In the genomic region with DNA sequence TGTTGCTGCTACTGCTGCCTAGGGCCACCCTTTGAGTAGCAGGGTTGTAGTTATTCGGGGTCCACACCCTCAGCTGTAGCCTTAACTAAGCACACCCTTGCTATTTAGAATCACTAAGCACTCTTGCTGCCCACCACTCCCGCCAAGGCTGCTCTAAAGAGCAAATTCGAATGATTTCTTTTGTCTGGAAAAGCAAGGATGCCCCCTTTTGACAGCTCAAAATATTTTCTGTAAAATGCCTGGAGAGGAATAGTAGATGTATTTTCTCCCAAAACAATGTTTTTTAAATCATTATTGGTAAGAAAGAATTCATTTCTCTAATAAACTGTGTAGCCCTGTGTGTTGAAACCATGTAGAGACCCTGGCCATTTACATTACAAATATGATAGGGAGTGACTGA, we compare ENCODE assay signal across 19 cellular contexts.
DNase-seq lines count a peak whose midpoint lies in the region; ATAC-seq and TF ChIP-seq lines count a peak whose summit lies in the region.
"Had no signal": no experiment of that assay in that cellular context is flagged by ENCODE, and none has a peak within 500 bp of the region (broad histone marks: within the 10 kb centered on the region; RNA-seq: fewer than 3 reads in every experiment).

No MANE protein-coding gene starts in this region.

- intact Hi-C loops in OCI-LY7 (cut with micrococcal nuclease; ENCODE audit: unreplicated experiment) = no loop called here
- intact Hi-C loops in esophagus muscularis mucosa (cut with DNase I) = no loop called here

- CTCF ChIA-PET in OCI-LY7 (lab: Charles Lee; ENCODE audit: unreplicated experiment) = interaction anchor here (0.6 to 1.9 kb wide), 3 partner anchors 10 to 116 kb away, joined by 4 to 5 read pairs (median 4); no protein-coding TSS in a partner anchor

- no TSS peak for BruUV-seq in OCI-LY7 (replicated peaks; lab: Mats Ljungman, UMichigan)

- ATAC-seq in DND-41 (ENCODE audit: insufficient read depth, low read depth) = no peak
- ATAC-seq in GM19467 (IDR thresholded peaks at IDR 0.05; ENCODE audit: unreplicated experiment) = no peak
- no peak for ATAC-seq in GM18520 (IDR thresholded peaks at IDR 0.05; ENCODE audit: unreplicated experiment)

- TF ChIP-seq POLR2A in esophagus muscularis mucosa (IDR thresholded peaks at IDR 0.05; ENCODE audit: low read depth) = no peak

- H3K36me3 ChIP-seq in DND-41 (ENCODE audit: insufficient read depth, low read length) (no peaks in the 10 kb centered on the region), KMS-11 (ENCODE audit: insufficient read depth) (no peaks in the 10 kb centered on the region), OCI-LY7 (ENCODE audit: insufficient read depth, low read length) (no peaks in the 10 kb centered on the region), hepatocyte (replicated peaks; ENCODE audit: insufficient read depth, low read depth) (no peaks in the 10 kb centered on the region), esophagus muscularis mucosa (no peaks in the 10 kb centered on the region)
- H3K36me3 ChIP-seq: left ventricle myocardium inferior, thoracic aorta had no signal

- no peaks in the 10 kb centered on the region for H3K79me2 ChIP-seq in DND-41 (ENCODE audit: insufficient read depth, low read length)
- H3K79me2 ChIP-seq in KMS-11 (ENCODE audit: insufficient read depth, low read depth) = no peaks in the 10 kb centered on the region
- no peaks in the 10 kb centered on the region for H3K79me2 ChIP-seq in OCI-LY7 (ENCODE audit: insufficient read depth, low read depth, low read length)
- H3K79me2 ChIP-seq in hepatocyte = no peaks in the 10 kb centered on the region
- H3K79me2 ChIP-seq: parathyroid adenoma had no signal

- H3K4me2 ChIP-seq in DND-41 (ENCODE audit: insufficient read depth, low read length) = no peak overlapping the region
- no peak overlapping the region for H3K4me2 ChIP-seq in KMS-11
- no peak overlapping the region for H3K4me2 ChIP-seq in OCI-LY7 (ENCODE audit: low read length)
- H3K4me2 ChIP-seq in hepatocyte = no peak overlapping the region

- H3K4me1 ChIP-seq in DND-41 (ENCODE audit: insufficient read depth, low read length) (no peaks in the 10 kb centered on the region), KMS-11 (ENCODE audit: low read depth, poor library complexity, severe bottlenecking) (peaks cover 54% of the 10 kb centered on the region), OCI-LY7 (ENCODE audit: insufficient read depth, low read length, poor library complexity, severe bottlenecking) (no peaks in the 10 kb centered on the region), hepatocyte (ENCODE audit: insufficient read depth) (no peaks in the 10 kb centered on the region), esophagus muscularis mucosa (peaks cover 0 to 5% (median 0%) of the 10 kb centered on the region in 4 donors)
- H3K4me1 ChIP-seq: Caco-2, left ventricle myocardium inferior had no signal

- WGBS in hepatocyte (ENCODE audit: low lambda C conversion rate, missing lambda C conversion rate) = 42% methylated on average over 3 of the region's 3 CpGs
- 47% methylated on average over 3 of the region's 3 CpGs for WGBS in esophagus muscularis mucosa

- no peak for TF ChIP-seq EP300 in esophagus muscularis mucosa (IDR thresholded peaks at IDR 0.05)

- H3K9ac ChIP-seq in DND-41 (ENCODE audit: low read depth, low read length) (no peak overlapping the region), KMS-11 (no peak overlapping the region)
- H3K9ac ChIP-seq: GM23248, parathyroid adenoma had no signal

- H3K27me3 ChIP-seq in DND-41 (ENCODE audit: insufficient read depth, low read length, poor library complexity) = peaks cover 5% of the 10 kb centered on the region
- H3K27me3 ChIP-seq in KMS-11 (ENCODE audit: insufficient read depth, low read depth) = no peaks in the 10 kb centered on the region
- H3K27me3 ChIP-seq in hepatocyte = peaks cover 7% of the 10 kb centered on the region
- no peaks in the 10 kb centered on the region for H3K27me3 ChIP-seq in esophagus muscularis mucosa

- TF ChIP-seq CTCF in DND-41 (IDR thresholded peaks at IDR 0.05; ENCODE audit: borderline replicate concordance, extremely low read depth, low read length, poor library complexity, severe bottlenecking) = peak; percentile 16
- TF ChIP-seq CTCF in KMS-11 (conservative IDR thresholded peaks at IDR 0.05; ENCODE audit: low read depth, low read length) = no peak
- 0 out of 2 replicates have a peak, but pooled peaks have one; percentile 20 for TF ChIP-seq CTCF in OCI-LY7 (conservative IDR thresholded peaks at IDR 0.05; ENCODE audit: low read length)
- peak; percentile 28 for TF ChIP-seq CTCF in hepatocyte (IDR thresholded peaks at IDR 0.05; ENCODE audit: poor library complexity)
- TF ChIP-seq CTCF in esophagus muscularis mucosa (IDR thresholded peaks at IDR 0.05) = no peak

- H3K4me3 ChIP-seq in DND-41 (ENCODE audit: low read depth in 1 of 2, low read length in 2 of 2) (no peak overlapping the region), KMS-11 (IDR thresholded peaks at IDR 0.05; ENCODE audit: insufficient read depth, low read depth, low read length) (no peak overlapping the region), OCI-LY7 (ENCODE audit: low read depth, low read length, poor library complexity, severe bottlenecking) (no peak overlapping the region), hepatocyte (no peak overlapping the region), esophagus muscularis mucosa (no peak overlapping the region)
- H3K4me3 ChIP-seq: coronary artery, GM23248, left ventricle myocardium inferior, thoracic aorta had no signal

- H3K9me3 ChIP-seq in DND-41 (ENCODE audit: insufficient read depth, low read length, severe bottlenecking) (no peaks in the 10 kb centered on the region), OCI-LY7 (ENCODE audit: low read length) (no peaks in the 10 kb centered on the region), hepatocyte (ENCODE audit: low read depth) (no peaks in the 10 kb centered on the region), esophagus muscularis mucosa (no peaks in the 10 kb centered on the region)
- H3K9me3 ChIP-seq: Caco-2, left ventricle myocardium inferior, thoracic aorta had no signal

- no peak overlapping the region for H3K27ac ChIP-seq in DND-41 (ENCODE audit: low read length)
- no peak overlapping the region for H3K27ac ChIP-seq in KMS-11
- H3K27ac ChIP-seq in OCI-LY7 (ENCODE audit: low read depth, low read length, poor library complexity, severe bottlenecking) = no peak overlapping the region
- H3K27ac ChIP-seq in hepatocyte = no peak overlapping the region
- H3K27ac ChIP-seq in esophagus muscularis mucosa (replicated peaks in 1 of 4) = no peak overlapping the region
- H3K27ac ChIP-seq: C4-2B, coronary artery, GM23248, left ventricle myocardium inferior, parathyroid adenoma, thoracic aorta had no signal

- H2AFZ ChIP-seq in DND-41 (ENCODE audit: low read depth, low read length) (no peak overlapping the region), KMS-11 (ENCODE audit: low read depth) (0 out of 2 replicates have a peak overlapping the region, but pooled peaks have one; percentile 50), OCI-LY7 (ENCODE audit: low read length) (peak overlapping the region; percentile 4; the same call in 1 of the 2 replicates), hepatocyte (no peak overlapping the region)

- POLR2A ChIA-PET in OCI-LY7 (lab: Charles Lee) = no interaction called here

- DNase-seq in DND-41 (no peak), OCI-LY7 (ENCODE audit: low spot score) (no peak), hepatocyte (ENCODE audit: low spot score) (no peak), GOT3 (lab: John Stamatoyannopoulos, UW) (no peak), esophagus muscularis mucosa (ENCODE audit: extremely low spot score) (no peak)
- DNase-seq: activated CD4-positive, CD25-positive, alpha-beta regulatory T cell treated with anti-CD3 and anti-CD28 coated beads, Interleukin-2, amount 50 U/mL, for 72 hours; glutamatergic neuron; GM23248; mesenchymal stem cell; NCI-H1436 treated with DMSO at 0.1 percent for 48 hours had no signal

- no peaks in the 10 kb centered on the region for H3K9me2 ChIP-seq in OCI-LY7 (ENCODE audit: insufficient read depth, low read length)
- H3K9me2 ChIP-seq in hepatocyte (replicated peaks; ENCODE audit: insufficient read depth) = no peaks in the 10 kb centered on the region

- H4K20me1 ChIP-seq in DND-41 (ENCODE audit: insufficient read depth, low read length) (no peaks in the 10 kb centered on the region), KMS-11 (ENCODE audit: insufficient read depth) (no peaks in the 10 kb centered on the region), OCI-LY7 (ENCODE audit: insufficient read depth, low read length) (no peaks in the 10 kb centered on the region), hepatocyte (ENCODE audit: insufficient read depth, poor library complexity, severe bottlenecking) (no peaks in the 10 kb centered on the region)

Comparison
In these comparisons a context has a peak if more than half of its experiments do, and no peak if none do; other contexts are left out.
1. H2AFZ ChIP-seq: peak in KMS-11 (single experiment) and OCI-LY7 (single experiment); none in DND-41 (single experiment) and hepatocyte (single experiment).
2. CTCF ChIP-seq: peak in DND-41 (single experiment), OCI-LY7 (single experiment) and hepatocyte (single experiment); none in KMS-11 (single experiment) and esophagus muscularis mucosa (0 of 3).